In genomic region chr9:126360073-126360472, GRCh38 we compare ENCODE assay signal across 23 cellular contexts. TPM values are rescaled to one million over a fixed set of nuclear protein-coding genes. Genes with fewer than 3 reads are reported as not detected.
"Had no signal": no experiment of that assay in that cellular context is flagged by ENCODE, and none has a peak within 500 bp of the region (broad histone marks: within the 10 kb centered on the region; RNA-seq: fewer than 3 reads in every experiment).

No MANE protein-coding gene starts in this region.

- FAIRE-seq: HTR-8/SVneo, K562 had no signal

- H3K4me1 Mint-ChIP-seq: IgD-negative memory B cell had no signal

- H3K27ac ChIP-seq: HL-60, KMS-11, RWPE1 had no signal

- DNase-seq: Kasumi-1, NCI-H1092, NCI-H1105 treated with DMSO at 0.1 percent for 48 hours, NCI-H1417 treated with DMSO at 0.1 percent for 48 hours, NCI-H146, NCI-H1694 treated with DMSO at 0.1 percent for 48 hours, NCI-H1930, NCI-H2081, NCI-H2107, NCI-H2227 treated with DMSO at 0.1 percent for 48 hours, NCI-H524, NCI-H69, NCI-H774, SHP77, SK-N-SH, SW 1271, T-cell had no signal

- ATAC-seq: K562, T-cell had no signal

- H3K4me3 ChIP-seq: K562 had no signal

- H3K4me2 ChIP-seq: KMS-11, SK-N-SH had no signal

- H3K27me3 Mint-ChIP-seq: IgD-negative memory B cell, T-cell had no signal

- H3K36me3 Mint-ChIP-seq: IgD-negative memory B cell had no signal

- H3K4me3 Mint-ChIP-seq: IgD-negative memory B cell, T-cell had no signal

- H3K27ac Mint-ChIP-seq: IgD-negative memory B cell, T-cell had no signal

- H3K9ac ChIP-seq: KMS-11, SK-N-SH had no signal

RNA-seq across cellular contexts. Expression of gene MVB12B, which starts 33.4 kb away (rescaled TPM):
- total RNA-seq: K562 had no signal
- polyA plus RNA-seq: K562 had no signal
